In the genomic region with DNA sequence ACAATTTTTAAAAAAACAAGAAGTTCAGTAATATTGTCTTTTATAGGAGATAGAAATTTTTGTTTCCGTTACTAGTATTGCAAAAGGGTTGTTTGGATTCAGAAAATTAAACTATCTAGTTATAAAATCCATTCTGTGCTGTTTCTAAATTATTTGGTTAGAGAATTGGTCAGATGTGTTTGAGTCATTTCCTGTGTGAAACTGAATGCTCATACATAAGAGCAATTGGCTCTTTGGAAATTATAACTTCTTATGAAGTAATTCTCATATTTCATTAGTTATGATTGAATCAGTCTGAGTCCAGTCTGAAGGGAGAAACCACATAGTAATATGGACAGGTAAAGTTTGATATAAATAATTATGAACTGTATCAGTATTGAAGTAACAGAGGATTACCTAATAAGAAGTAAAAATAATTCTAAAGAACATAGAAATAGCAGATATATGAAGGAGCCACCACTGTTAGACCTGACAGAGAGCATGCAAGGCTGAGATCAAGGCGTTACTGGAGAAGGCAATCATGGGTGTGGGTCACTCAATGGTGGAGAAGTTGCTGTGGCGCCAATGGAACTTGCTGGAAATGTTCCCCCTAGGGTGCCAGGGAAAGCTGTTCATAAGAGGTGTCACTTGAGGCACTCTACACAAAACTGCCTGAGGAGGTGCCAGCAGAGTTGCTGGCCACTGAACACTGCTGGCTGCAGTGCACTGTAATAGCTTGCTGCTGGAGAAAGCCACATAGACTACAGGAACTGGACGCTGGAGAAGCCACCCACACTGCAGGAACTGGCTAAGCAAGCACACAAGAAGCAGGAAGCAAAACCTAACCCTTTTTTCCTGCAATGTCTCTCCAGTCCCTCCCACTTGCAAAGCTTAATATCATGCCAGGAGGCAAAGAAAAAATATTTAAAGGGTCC, we compare ENCODE assay signal across 9 cellular contexts. TPM values are rescaled to one million over a fixed set of nuclear protein-coding genes. Genes with fewer than 3 reads are reported as not detected.
A peak's percentile ranks its signal among the peaks of the same experiment; 100 is the strongest.
DNase-seq lines count a peak whose midpoint lies in the region; ATAC-seq, FAIRE-seq and TF ChIP-seq lines count a peak whose summit lies in the region.
"Had no signal": no experiment of that assay in that cellular context is flagged by ENCODE, and none has a peak within 500 bp of the region (broad histone marks: within the 10 kb centered on the region; RNA-seq: fewer than 3 reads in every experiment).

No MANE protein-coding gene starts in this region.

- CTCF ChIA-PET in PC-3 (lab: Charles Lee), result interaction anchor here (0.6 kb wide), 1 partner anchor 37 kb away, joined by 3 read pairs; no protein-coding TSS in a partner anchor

- no peaks in the 10 kb centered on the region for H3K27me3 ChIP-seq in PC-3 (ENCODE audit: low read length)
- no peaks in the 10 kb centered on the region for H3K27me3 ChIP-seq in ovary

- peaks cover 6% of the 10 kb centered on the region for H3F3A ChIP-seq in PC-3 (ENCODE audit: low read length, unreplicated experiment)

- no peaks in the 10 kb centered on the region for H4K20me1 ChIP-seq in PC-3 (ENCODE audit: low read length)

- H3K4me3 ChIP-seq in PC-3 (ENCODE audit: low read length) (0 out of 2 replicates have a peak overlapping the region, but pooled peaks have one; percentile 6), ovary (no peak overlapping the region)

- H3K4me1 ChIP-seq in PC-3 (ENCODE audit: insufficient read depth, low read length) (peaks cover 27% of the 10 kb centered on the region), ovary (ENCODE audit: insufficient read depth) (peaks cover 2% of the 10 kb centered on the region)

- H3K36me3 ChIP-seq in PC-3 (ENCODE audit: low read depth, low read length), result no peaks in the 10 kb centered on the region
- H3K36me3 ChIP-seq in ovary, result peaks cover under 1% of the 10 kb centered on the region

- TF ChIP-seq CTCF in PC-3 (conservative IDR thresholded peaks at IDR 0.05; ENCODE audit: low read depth, low read length) (no peak), ovary (IDR thresholded peaks at IDR 0.05) (no peak)

- WGBS in ovary, 3 donors, result 62 to 64% (median 63%) methylated on average over 4 of the region's 4 CpGs

- H3K27ac ChIP-seq in PC-3 (ENCODE audit: low read length) (peak overlapping the region; percentile 68), ovary (no peak overlapping the region)

- H3K9me2 ChIP-seq in PC-3 (replicated peaks; ENCODE audit: low read length), result no peaks in the 10 kb centered on the region

- H2AFZ ChIP-seq in PC-3 (ENCODE audit: low read length), result peak overlapping the region; percentile 60; the same call in 1 of the 2 replicates

- no TSS peak for BruUV-seq in PC-3 (replicated peaks; lab: Mats Ljungman, UMichigan)

- H3K9me3 ChIP-seq in PC-3 (ENCODE audit: low read length), result no peaks in the 10 kb centered on the region
- H3K9me3 ChIP-seq in ovary, result no peaks in the 10 kb centered on the region

- DNase-seq in GM12891 (ENCODE audit: insufficient read length, low spot score) (no peak), HCEC 1CT (peak; percentile 86), PC-3 (peak; percentile 63), pulmonary artery endothelial cell (ENCODE audit: low read depth, low spot score) (peak; percentile 29), ovary (no peak), OCI-M2 (lab: John Stamatoyannopoulos, UW; ENCODE audit: unreplicated experiment) (no peak), G401 (ENCODE audit: low spot score) (no peak)

- intact Hi-C loops in PC-3 (cut with micrococcal nuclease) (loop anchor here (2.0 to 5.0 kb wide), 3 partner anchors 16 to 39 kb away; no protein-coding TSS in a partner anchor), ovary (cut with DNase I) (no loop called here)

- in situ Hi-C loops in G401 (cut with HindIII; ENCODE audit: low sequenced_read_pairs), result no loop called here

- peak overlapping the region; percentile 66 for H3K4me2 ChIP-seq in PC-3 (ENCODE audit: low read length)

- ATAC-seq in PC-3 (peak; percentile 84), esophagus mucosa (peak; percentile 91)

- TF ChIP-seq POLR2A in GM12891 (IDR thresholded peaks at IDR 0.05; ENCODE audit: low read depth, low read length), result no peak
- TF ChIP-seq POLR2A in ovary (IDR thresholded peaks at IDR 0.05), result no peak

- POLR2A ChIA-PET in PC-3 (lab: Charles Lee; ENCODE audit: unreplicated experiment), result no interaction called here

- H3K79me2 ChIP-seq in PC-3 (ENCODE audit: low read length), result no peaks in the 10 kb centered on the region

- peak; percentile 71 for FAIRE-seq in GM12891 (lab: Jason Lieb, UNC)

- no peak overlapping the region for H3K9ac ChIP-seq in PC-3 (ENCODE audit: low read length)

- TF ChIP-seq EP300 in ovary (IDR thresholded peaks at IDR 0.05), result no peak

TF ChIP-seq in GM12891, 5 proteins besides CTCF, POLR2A, EP300 and RAD21:
- TF ChIP-seq POLR2AphosphoS5 (IDR thresholded peaks at IDR 0.05; ENCODE audit: low read depth, low read length), result no peak
- no peak for TF ChIP-seq POU2F2 (IDR thresholded peaks at IDR 0.05; ENCODE audit: low read depth, low read length)
- TF ChIP-seq PAX5 (IDR thresholded peaks at IDR 0.05; ENCODE audit: insufficient read depth, low read length, severe bottlenecking), result no peak
- no peak for TF ChIP-seq SPI1 (IDR thresholded peaks at IDR 0.05; ENCODE audit: low read depth, low read length)
- no peak for TF ChIP-seq TAF1 (IDR thresholded peaks at IDR 0.05; ENCODE audit: low read depth, low read length)
TF ChIP-seq in GM12891: peak in this region for 0.

RNA-seq across cellular contexts. Expression of gene FAP, which starts 18.0 kb away (rescaled TPM):
- not detected for polyA plus RNA-seq in GM12891 (2012; ENCODE audit: low read depth, missing spikeins)
- total RNA-seq in PC-3 (2014; rRNA removed) (not detected in 2 replicates), esophagus mucosa (1.3 TPM), pulmonary artery endothelial cell (0.21 and 0.53 TPM in 2 replicates), ovary (1 to 10 TPM in 6 of 7 donors, under 1 TPM in 1; 0.76 to 6.7 (median 2.3) TPM)
- polyA plus RNA-seq in ovary, result 10 to 100 TPM in 1 of 2 donors, 1 to 10 TPM in 1; 1.6 to 11.6 TPM
- total RNA-seq in G401 (2014; rRNA removed; shearing (Covaris generic)), result not detected in 2 replicates
- total RNA-seq: mononuclear cell had no signal

RNA-seq across cellular contexts. Expression of gene IFIH1, which starts 57.2 kb away (rescaled TPM):
- 25.3 TPM for polyA plus RNA-seq in GM12891 (2012; ENCODE audit: low read depth, missing spikeins)
- total RNA-seq in PC-3 (2014; rRNA removed) (7.8 and 9.3 TPM in 2 replicates), esophagus mucosa (10.3 TPM), pulmonary artery endothelial cell (7.3 and 13.7 TPM in 2 replicates), ovary (10 to 100 TPM; 12.4 to 16.9 (median 14.4) TPM)
- 10 to 100 TPM in 1 of 2 donors, 1 to 10 TPM in 1; 7.6 to 19.7 TPM for polyA plus RNA-seq in ovary
- not detected in 2 replicates for total RNA-seq in G401 (2014; rRNA removed; shearing (Covaris generic))

Comparison
In these comparisons a context has a peak if more than half of its experiments do, and no peak if none do; other contexts are left out.
1. DNase-seq: peak in HCEC 1CT (single experiment), PC-3 (single experiment) and pulmonary artery endothelial cell (single experiment); none in GM12891 (single experiment), ovary (0 of 5), OCI-M2 (single experiment) and G401 (single experiment).